ENCODE assay signal across 15 cellular contexts in genomic region chr7:102270176-102270887, GRCh38. TPM values are rescaled to one million over a fixed set of nuclear protein-coding genes. Genes with fewer than 3 reads are reported as not detected.
A peak's percentile ranks its signal among the peaks of the same experiment; 100 is the strongest.
DNase-seq lines count a peak whose midpoint lies in the region; ATAC-seq, FAIRE-seq and TF ChIP-seq lines count a peak whose summit lies in the region.
"Had no signal": no experiment of that assay in that cellular context is flagged by ENCODE, and none has a peak within 500 bp of the region (broad histone marks: within the 10 kb centered on the region; RNA-seq: fewer than 3 reads in every experiment).

No MANE protein-coding gene starts in this region.

- H3K36me3 Mint-ChIP-seq in Caco-2 (ENCODE audit: insufficient read depth, unreplicated experiment): peaks cover 21% of the 10 kb centered on the region

- no peaks in the 10 kb centered on the region for H3K27me3 ChIP-seq in Caco-2 (replicated peaks; ENCODE audit: control insufficient read depth, insufficient read depth, low read length)
- H3K27me3 ChIP-seq: BLaER1 treated with 17β-estradiol and CSF1 and Interleukin-3, amounts not matched to agents 10 nM and 100 nM had no signal

- ATAC-seq in HG02571 (IDR thresholded peaks at IDR 0.05; ENCODE audit: unreplicated experiment): no peak
- ATAC-seq: PC-3 had no signal

- BruUV-seq in Caco-2 (replicated peaks; lab: Mats Ljungman, UMichigan): no TSS peak

- TF ChIP-seq CTCF in Caco-2 (IDR thresholded peaks at IDR 0.05; ENCODE audit: insufficient read depth in 1 of 2, low read depth in 1 of 2, low read length in 1 of 2, severe bottlenecking in 1 of 2, unreplicated experiment in 1 of 2) (no peak), HEK293 (tag by site-specific recombination; IDR thresholded peaks at IDR 0.05) (no peak)

- peak overlapping the region; percentile 37 for H3K27ac Mint-ChIP-seq in Caco-2 (ENCODE audit: unreplicated experiment)
- H3K27ac Mint-ChIP-seq: IgD-negative memory B cell had no signal

- H3K4me1 ChIP-seq in Caco-2: peaks cover 10% of the 10 kb centered on the region
- H3K4me1 ChIP-seq in HEK293 (ENCODE audit: control insufficient read depth, insufficient read depth, low read length): no peaks in the 10 kb centered on the region

- H3K4me3 ChIP-seq in Caco-2 (ENCODE audit: low read depth, low read length) (no peak overlapping the region), HEK293 (ENCODE audit: low read depth, low read length) (no peak overlapping the region)
- H3K4me3 ChIP-seq: BLaER1 treated with 17β-estradiol and CSF1 and Interleukin-3, amounts not matched to agents 10 nM and 100 nM had no signal

- CTCF ChIA-PET in Caco-2 (lab: Charles Lee) (no interaction called here), HEK293 (lab: Yijun Ruan, JAX) (interaction anchor here (0.5 to 5.5 kb wide), 9 partner anchors 26 to 1099 kb away, joined by 3 to 39 read pairs (median 4); no protein-coding TSS in a partner anchor)

- intact Hi-C loops in Caco-2 (cut with micrococcal nuclease; ENCODE audit: unreplicated experiment): loop anchor here (5.0 kb wide), 1 partner anchor 453 kb away; the partner anchor contains the start of gene CUX1

- peaks cover 5% of the 10 kb centered on the region for H3K4me1 Mint-ChIP-seq in Caco-2 (ENCODE audit: low read depth, unreplicated experiment)

- DNase-seq in Caco-2: no peak
- peak; percentile 73 for DNase-seq in cerebellum (ENCODE audit: low spot score)
- DNase-seq in occipital lobe (lab: John Stamatoyannopoulos, UW): peak; percentile 25
- DNase-seq in GM19239 (ENCODE audit: insufficient read length, low spot score): no peak
- DNase-seq in activated CD8-positive, alpha-beta memory T cell treated with anti-CD3 and anti-CD28 coated beads for 24 hours: no peak
- DNase-seq: DMS153, H9, NCI-H1417 treated with DMSO at 0.1 percent for 48 hours, NCI-H2029, NCI-H526 treated with DMSO at 0.1 percent for 48 hours, PC-3 had no signal

- H3K27ac ChIP-seq in HEK293 (ENCODE audit: extremely low read depth, low read depth, low read length): no peak overlapping the region
- H3K27ac ChIP-seq: BLaER1 treated with 17β-estradiol and CSF1 and Interleukin-3, amounts not matched to agents 10 nM and 100 nM had no signal

- no peak for FAIRE-seq in GM19239 (lab: Jason Lieb, UNC)

- H3K4me3 Mint-ChIP-seq in Caco-2 (ENCODE audit: unreplicated experiment): no peak overlapping the region
- H3K4me3 Mint-ChIP-seq: H9 had no signal

- H3K9me3 Mint-ChIP-seq in Caco-2 (ENCODE audit: unreplicated experiment): no peaks in the 10 kb centered on the region
- H3K9me3 Mint-ChIP-seq: H9, IgD-negative memory B cell had no signal

- H3K36me3 ChIP-seq in Caco-2 (ENCODE audit: control insufficient read depth, insufficient read depth, low read length) (no peaks in the 10 kb centered on the region), HEK293 (ENCODE audit: control insufficient read depth in 2 of 2, insufficient read depth in 1 of 2, low read length in 2 of 2) (no peaks in the 10 kb centered on the region)

- H3K27me3 Mint-ChIP-seq in Caco-2 (ENCODE audit: insufficient read depth, unreplicated experiment): no peaks in the 10 kb centered on the region

- no peaks in the 10 kb centered on the region for H3K9me3 ChIP-seq in Caco-2
- H3K9me3 ChIP-seq in HEK293 (ENCODE audit: control insufficient read depth, insufficient read depth, low read depth, low read length): no peaks in the 10 kb centered on the region
- H3K9me3 ChIP-seq: BLaER1 treated with 17β-estradiol and CSF1 and Interleukin-3, amounts not matched to agents 10 nM and 100 nM had no signal

- POLR2A ChIA-PET in Caco-2 (lab: Charles Lee) (no interaction called here), HEK293 (lab: Yijun Ruan, JAX) (interaction anchor here (0.9 kb wide), 1 partner anchor 727 kb away, joined by 3 read pairs; no protein-coding TSS in a partner anchor)

TF ChIP-seq in HEK293, 187 proteins besides CTCF, POLR2A, EP300 and RAD21:
- TF ChIP-seq ZNF223 (tag by site-specific recombination; IDR thresholded peaks at IDR 0.05) (no peak), ZIC2 (tag by site-specific recombination; IDR thresholded peaks at IDR 0.05) (peak; percentile 78)

RNA-seq across cellular contexts. Expression of gene SH2B2, which starts 16.3 kb away (rescaled TPM):
- total RNA-seq in Caco-2 (2022) (8.1 and 10.6 TPM in 2 replicates), cerebellum (9.9 TPM), occipital lobe (11.9 TPM)

Comparison
In these comparisons a context has a peak if more than half of its experiments do, and no peak if none do; other contexts are left out.
1. DNase-seq: peak in cerebellum (single experiment) and occipital lobe (single experiment); none in Caco-2 (0 of 2), GM19239 (single experiment) and activated CD8-positive, alpha-beta memory T cell treated with anti-CD3 and anti-CD28 coated beads for 24 hours (single experiment).